31 cellular contexts compared by ENCODE assay signal in genomic region chr7:37141742-37142141, GRCh38.
DNase-seq lines count a peak whose midpoint lies in the region; ATAC-seq and TF ChIP-seq lines count a peak whose summit lies in the region.
"Had no signal": no experiment of that assay in that cellular context is flagged by ENCODE, and none has a peak within 500 bp of the region (broad histone marks: within the 10 kb centered on the region; RNA-seq: fewer than 3 reads in every experiment).

No MANE protein-coding gene starts in this region.

- CTCF ChIA-PET in T-cell (lab: Charles Lee), result no interaction called here

- H3K4me1 Mint-ChIP-seq in natural killer cell (peaks cover 5 to 32% of the 10 kb centered on the region in 2 donors), immature natural killer cell (peaks cover 20 to 38% of the 10 kb centered on the region in 2 donors), T-cell (peaks cover 17 to 28% (median 25%) of the 10 kb centered on the region in 3 donors)
- H3K4me1 Mint-ChIP-seq in natural killer cell treated with Interleukin-12 subunit alpha and Interleukin-12 subunit beta and Interleukin-15 and Interleukin-18, amount 100 ng/mL, for 72 hours (ENCODE audit: low read depth in 2 of 2), result peaks cover 0 to 14% of the 10 kb centered on the region in 2 donors

- H3K9me3 Mint-ChIP-seq in natural killer cell, result peaks cover 0 to 13% of the 10 kb centered on the region in 2 donors
- H3K9me3 Mint-ChIP-seq in natural killer cell treated with Interleukin-12 subunit alpha and Interleukin-12 subunit beta and Interleukin-15 and Interleukin-18, amount 100 ng/mL, for 72 hours, result peaks cover 14% of the 10 kb centered on the region
- H3K9me3 Mint-ChIP-seq in immature natural killer cell, result peaks cover 6 to 33% (median 17%) of the 10 kb centered on the region in 6 donors
- H3K9me3 Mint-ChIP-seq in T-cell, result peaks cover 12 to 51% (median 25%) of the 10 kb centered on the region in 3 donors
- H3K9me3 Mint-ChIP-seq: central memory CD8-positive, alpha-beta T cell had no signal

- H3K36me3 Mint-ChIP-seq in natural killer cell (peaks cover 28% of the 10 kb centered on the region), immature natural killer cell (peaks cover 23 to 41% (median 30%) of the 10 kb centered on the region in 3 donors), T-cell (peaks cover 80% of the 10 kb centered on the region)
- H3K36me3 Mint-ChIP-seq in natural killer cell treated with Interleukin-12 subunit alpha and Interleukin-12 subunit beta and Interleukin-15 and Interleukin-18, amount 100 ng/mL, for 72 hours, result peaks cover 38% of the 10 kb centered on the region

- intact Hi-C loops in natural killer cell (cut with micrococcal nuclease) (no loop called here), left cardiac atrium (cut with DNase I) (no loop called here)

- TF ChIP-seq CTCF in natural killer cell (IDR thresholded peaks at IDR 0.05) (peak; percentile 16), astrocyte of the cerebellum (IDR thresholded peaks at IDR 0.05; ENCODE audit: low read depth, low read length, missing control alignments) (peak; percentile 13)

- H3K27me3 Mint-ChIP-seq in natural killer cell (ENCODE audit: low read depth in 2 of 2) (no peaks in the 10 kb centered on the region), immature natural killer cell (ENCODE audit: low read depth in 3 of 3) (peaks cover 0 to 6% (median 3%) of the 10 kb centered on the region in 3 donors), T-cell (no peaks in the 10 kb centered on the region)
- no peaks in the 10 kb centered on the region for H3K27me3 Mint-ChIP-seq in natural killer cell treated with Interleukin-12 subunit alpha and Interleukin-12 subunit beta and Interleukin-15 and Interleukin-18, amount 100 ng/mL, for 72 hours
- H3K27me3 Mint-ChIP-seq: central memory CD8-positive, alpha-beta T cell; stimulated activated naive B cell treated with anti-CD40 and anti-IgM and Interleukin-4, amounts not matched to agents 10 μg/mL and 1 μg/mL and 100 μg/mL, for 72 hours had no signal

- H3K4me3 ChIP-seq in astrocyte of the cerebellum (ENCODE audit: low read depth, low read length), result no peak overlapping the region
- H3K4me3 ChIP-seq: pancreas, right atrium auricular region had no signal

- H3K27ac Mint-ChIP-seq in natural killer cell, result peak overlapping the region; percentile 8 to 47
- no peak overlapping the region for H3K27ac Mint-ChIP-seq in natural killer cell treated with Interleukin-12 subunit alpha and Interleukin-12 subunit beta and Interleukin-15 and Interleukin-18, amount 100 ng/mL, for 72 hours
- H3K27ac Mint-ChIP-seq in immature natural killer cell, result peak overlapping the region in 5 of 6 donors; percentile 3 to 68 (median 66)
- H3K27ac Mint-ChIP-seq in T-cell, result no peak overlapping the region
- H3K27ac Mint-ChIP-seq: activated T-cell treated with anti-CD3 and anti-CD28 coated beads, Interleukin-2, amount 50 U/mL, for 72 hours; mesothelial cell of epicardium; nephron; stimulated activated naive B cell treated with anti-CD40 and anti-IgM and Interleukin-4, amounts not matched to agents 10 μg/mL and 1 μg/mL and 100 μg/mL, for 72 hours; T-helper 1 cell treated with Interleukin-12 subunit alpha and Interleukin-12 subunit beta and Interleukin-4 antibody, amounts not matched to agents 30 μg/mL and 1 μg/mL, for 36 hours had no signal

- POLR2A ChIA-PET in T-cell (lab: Charles Lee), result no interaction called here

- no peak overlapping the region for H3K4me3 Mint-ChIP-seq in natural killer cell
- H3K4me3 Mint-ChIP-seq in natural killer cell treated with Interleukin-12 subunit alpha and Interleukin-12 subunit beta and Interleukin-15 and Interleukin-18, amount 100 ng/mL, for 72 hours, result no peak overlapping the region
- H3K4me3 Mint-ChIP-seq in immature natural killer cell, result peak overlapping the region in 1 of 5 donors; percentile 41
- H3K4me3 Mint-ChIP-seq in T-cell, result no peak overlapping the region
- H3K4me3 Mint-ChIP-seq: activated T-cell treated with anti-CD3 and anti-CD28 coated beads, Interleukin-2, amount 50 U/mL, for 72 hours; central memory CD8-positive, alpha-beta T cell; mesothelial cell of epicardium; nephron; stimulated activated naive B cell treated with anti-CD40 and anti-IgM and Interleukin-4, amounts not matched to agents 10 μg/mL and 1 μg/mL and 100 μg/mL, for 72 hours; T-helper 1 cell treated with Interleukin-12 subunit alpha and Interleukin-12 subunit beta and Interleukin-4 antibody, amounts not matched to agents 30 μg/mL and 1 μg/mL, for 36 hours had no signal

- ATAC-seq in natural killer cell (peak in 1 of 3 donors; percentile 44), left cardiac atrium (no peak), T-cell (replicated peaks in 1 of 4) (no peak)
- ATAC-seq in natural killer cell treated with Interleukin-12 subunit alpha and Interleukin-12 subunit beta and Interleukin-15 and Interleukin-18, amount 100 ng/mL, for 72 hours, result no peak
- ATAC-seq: activated T-cell treated with anti-CD3 and anti-CD28 coated beads, Interleukin-2, amount 50 U/mL, for 72 hours; left ventricle myocardium superior; pancreas; stimulated activated naive B cell treated with anti-CD40 and anti-IgM and Interleukin-4, amounts not matched to agents 10 μg/mL and 1 μg/mL and 100 μg/mL, for 72 hours had no signal

- in situ Hi-C loops in astrocyte of the cerebellum (cut with HindIII; ENCODE audit: low sequenced_read_pairs), result no loop called here

- no peak for DNase-seq in natural killer cell
- DNase-seq in natural killer cell treated with Interleukin-12 subunit alpha and Interleukin-12 subunit beta and Interleukin-15 and Interleukin-18, amount 100 ng/mL, for 72 hours (ENCODE audit: low spot score), result no peak
- no peak for DNase-seq in astrocyte of the cerebellum (ENCODE audit: low read depth)
- DNase-seq in immature natural killer cell, result peak in 1 of 3 donors; percentile 4
- DNase-seq in left cardiac atrium, result no peak
- no peak for DNase-seq in GM19238 (ENCODE audit: insufficient read length, low spot score)
- DNase-seq in T-cell, result no peak
- DNase-seq in SKM-1 treated with dmso at 0.1 percent for 144 hours (lab: John Stamatoyannopoulos, UW; ENCODE audit: unreplicated experiment), result no peak
- DNase-seq: activated CD4-positive, alpha-beta T cell treated with anti-CD3 and anti-CD28 coated beads for 48 hours; activated naive CD4-positive, alpha-beta T cell treated with anti-CD3 and anti-CD28 coated beads, Interleukin-2, amount 50 U/mL, for 16 hours; activated T-cell treated with anti-CD3 and anti-CD28 coated beads, Interleukin-2, amount 50 U/mL, for 72 hours; aorta; C1 segment of cervical spinal cord; Calu3; EL; hippocampal formation; IMR-90; left ventricle myocardium superior; MM.1S; NCI-H1417; NCI-H2081 treated with DMSO at 0.1 percent for 48 hours; NCI-H446 treated with DMSO at 0.1 percent for 48 hours; pancreas; SHP77; stimulated activated CD4-positive, alpha-beta T cell treated with anti-CD3 and anti-CD28 coated beads, Interleukin-4, amount 100 ng/mL, for 1 hour; stimulated activated naive B cell treated with anti-CD40 and anti-IgM and Interleukin-4, amounts not matched to agents 10 μg/mL and 1 μg/mL and 100 μg/mL, for 72 hours had no signal

Comparison
In these comparisons a context has a peak if more than half of its experiments do, and no peak if none do; other contexts are left out.
1. H3K27ac Mint-ChIP-seq: peak in natural killer cell (2 of 2) and immature natural killer cell (5 of 6); none in natural killer cell treated with Interleukin-12 subunit alpha and Interleukin-12 subunit beta and Interleukin-15 and Interleukin-18, amount 100 ng/mL, for 72 hours (0 of 2) and T-cell (0 of 2).